Comparison of ENCODE assay signal across 8 cellular contexts in genomic region chr12:110245278-110245868, GRCh38. TPM values are rescaled to one million over a fixed set of nuclear protein-coding genes. Genes with fewer than 3 reads are reported as not detected.
DNase-seq lines count a peak whose midpoint lies in the region; ATAC-seq and TF ChIP-seq lines count a peak whose summit lies in the region.

No MANE protein-coding gene starts in this region.

- H3K4me3 ChIP-seq in GM06990 (replicated peaks; ENCODE audit: low read depth, low read length): no peak overlapping the region
- no peak overlapping the region for H3K4me3 ChIP-seq in cardiac muscle cell

- peaks cover 60% of the 10 kb centered on the region for H3K4me1 ChIP-seq in cardiac muscle cell (ENCODE audit: low read depth)

- no peaks in the 10 kb centered on the region for H3K9me3 ChIP-seq in cardiac muscle cell (ENCODE audit: low read depth)

- H3K27ac ChIP-seq in cardiac muscle cell: no peak overlapping the region

- no peaks in the 10 kb centered on the region for H3K36me3 ChIP-seq in GM06990 (ENCODE audit: control insufficient read depth, insufficient read depth, low read length)
- H3K36me3 ChIP-seq in cardiac muscle cell: no peaks in the 10 kb centered on the region

- ATAC-seq in HG03378 (IDR thresholded peaks at IDR 0.05; ENCODE audit: unreplicated experiment): no peak

- peak; percentile 33 for DNase-seq in GM06990 (ENCODE audit: extremely low read depth, insufficient read length)
- DNase-seq in NCI-H774 (lab: John Stamatoyannopoulos, UW): peak; percentile 8
- peak; percentile 31 for DNase-seq in activated T-cell treated with anti-CD3 and anti-CD28 coated beads for 48 hours (ENCODE audit: low read depth)
- DNase-seq in cardiac muscle cell (ENCODE audit: low read depth in 1 of 2, low spot score in 1 of 2): no peak
- DNase-seq in stimulated activated CD8-positive, alpha-beta memory T cell treated with anti-CD3 and anti-CD28 coated beads, Interleukin-12 subunit alpha, Interleukin-12 subunit beta, amount 100 ng/mL, for 1 hour (ENCODE audit: low read depth): peak; percentile 22
- no peak for DNase-seq in NCI-H2029 (lab: John Stamatoyannopoulos, UW)
- DNase-seq in NCI-H1417 (lab: John Stamatoyannopoulos, UW): no peak

- TF ChIP-seq CTCF in GM06990 (IDR thresholded peaks at IDR 0.05; ENCODE audit: insufficient read depth, low read length, poor library complexity, severe bottlenecking): peak; percentile 87
- peak; percentile 51 for TF ChIP-seq CTCF in cardiac muscle cell (IDR thresholded peaks at IDR 0.05; ENCODE audit: low read depth, low read length)

- H3K27me3 ChIP-seq in GM06990 (replicated peaks; ENCODE audit: control insufficient read depth, insufficient read depth, low read length) (no peaks in the 10 kb centered on the region), cardiac muscle cell (no peaks in the 10 kb centered on the region)

RNA-seq across cellular contexts. Expression of gene ATP2A2, which starts 35.7 kb away (rescaled TPM):
- 297 and 328 TPM in 2 replicates for total RNA-seq in cardiac muscle cell
- polyA plus RNA-seq in cardiac muscle cell: 300 and 400 TPM in 2 replicates

Comparison
In these comparisons a context has a peak if more than half of its experiments do, and no peak if none do; other contexts are left out.
1. DNase-seq: peak in GM06990 (single experiment), NCI-H774 (single experiment), activated T-cell treated with anti-CD3 and anti-CD28 coated beads for 48 hours (single experiment) and stimulated activated CD8-positive, alpha-beta memory T cell treated with anti-CD3 and anti-CD28 coated beads, Interleukin-12 subunit alpha, Interleukin-12 subunit beta, amount 100 ng/mL, for 1 hour (single experiment); none in cardiac muscle cell (0 of 2), NCI-H2029 (single experiment) and NCI-H1417 (0 of 3).